In genomic region chr17:7081341-7082062, GRCh38 we compare ENCODE assay signal across 1 cellular context.
A peak's percentile ranks its signal among the peaks of the same experiment; 100 is the strongest.
TF ChIP-seq lines count a peak whose summit lies in the region.

No MANE protein-coding gene starts in this region.

TF ChIP-seq in GM12878, 131 proteins besides CTCF, POLR2A, EP300 and RAD21:
- TF ChIP-seq TCF12 (IDR thresholded peaks at IDR 0.05; ENCODE audit: low read depth, low read length) (0 out of 2 replicates have a peak, but pooled peaks have one; percentile 19), RCOR1 (conservative IDR thresholded peaks at IDR 0.05; ENCODE audit: low read depth, low read length) (no peak), ZSCAN29 (IDR thresholded peaks at IDR 0.05) (no peak), BCL3 (IDR thresholded peaks at IDR 0.05; ENCODE audit: borderline replicate concordance, insufficient read depth, low read depth, low read length, poor library complexity, severe bottlenecking) (no peak), RUNX3 (IDR thresholded peaks at IDR 0.05; ENCODE audit: low read length) (peak; percentile 51; the same call in 1 of the 2 replicates), SMAD5 (IDR thresholded peaks at IDR 0.05; ENCODE audit: low read depth) (no peak)
- TF ChIP-seq, protein P1, sequence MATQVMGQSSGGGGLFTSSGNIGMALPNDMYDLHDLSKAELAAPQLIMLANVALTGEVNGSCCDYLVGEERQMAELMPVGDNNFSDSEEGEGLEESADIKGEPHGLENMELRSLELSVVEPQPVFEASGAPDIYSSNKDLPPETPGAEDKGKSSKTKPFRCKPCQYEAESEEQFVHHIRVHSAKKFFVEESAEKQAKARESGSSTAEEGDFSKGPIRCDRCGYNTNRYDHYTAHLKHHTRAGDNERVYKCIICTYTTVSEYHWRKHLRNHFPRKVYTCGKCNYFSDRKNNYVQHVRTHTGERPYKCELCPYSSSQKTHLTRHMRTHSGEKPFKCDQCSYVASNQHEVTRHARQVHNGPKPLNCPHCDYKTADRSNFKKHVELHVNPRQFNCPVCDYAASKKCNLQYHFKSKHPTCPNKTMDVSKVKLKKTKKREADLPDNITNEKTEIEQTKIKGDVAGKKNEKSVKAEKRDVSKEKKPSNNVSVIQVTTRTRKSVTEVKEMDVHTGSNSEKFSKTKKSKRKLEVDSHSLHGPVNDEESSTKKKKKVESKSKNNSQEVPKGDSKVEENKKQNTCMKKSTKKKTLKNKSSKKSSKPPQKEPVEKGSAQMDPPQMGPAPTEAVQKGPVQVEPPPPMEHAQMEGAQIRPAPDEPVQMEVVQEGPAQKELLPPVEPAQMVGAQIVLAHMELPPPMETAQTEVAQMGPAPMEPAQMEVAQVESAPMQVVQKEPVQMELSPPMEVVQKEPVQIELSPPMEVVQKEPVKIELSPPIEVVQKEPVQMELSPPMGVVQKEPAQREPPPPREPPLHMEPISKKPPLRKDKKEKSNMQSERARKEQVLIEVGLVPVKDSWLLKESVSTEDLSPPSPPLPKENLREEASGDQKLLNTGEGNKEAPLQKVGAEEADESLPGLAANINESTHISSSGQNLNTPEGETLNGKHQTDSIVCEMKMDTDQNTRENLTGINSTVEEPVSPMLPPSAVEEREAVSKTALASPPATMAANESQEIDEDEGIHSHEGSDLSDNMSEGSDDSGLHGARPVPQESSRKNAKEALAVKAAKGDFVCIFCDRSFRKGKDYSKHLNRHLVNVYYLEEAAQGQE (IDR thresholded peaks at IDR 0.05; ENCODE audit: low read depth, low read length): peak; percentile 80
- TF ChIP-seq, protein P2, sequence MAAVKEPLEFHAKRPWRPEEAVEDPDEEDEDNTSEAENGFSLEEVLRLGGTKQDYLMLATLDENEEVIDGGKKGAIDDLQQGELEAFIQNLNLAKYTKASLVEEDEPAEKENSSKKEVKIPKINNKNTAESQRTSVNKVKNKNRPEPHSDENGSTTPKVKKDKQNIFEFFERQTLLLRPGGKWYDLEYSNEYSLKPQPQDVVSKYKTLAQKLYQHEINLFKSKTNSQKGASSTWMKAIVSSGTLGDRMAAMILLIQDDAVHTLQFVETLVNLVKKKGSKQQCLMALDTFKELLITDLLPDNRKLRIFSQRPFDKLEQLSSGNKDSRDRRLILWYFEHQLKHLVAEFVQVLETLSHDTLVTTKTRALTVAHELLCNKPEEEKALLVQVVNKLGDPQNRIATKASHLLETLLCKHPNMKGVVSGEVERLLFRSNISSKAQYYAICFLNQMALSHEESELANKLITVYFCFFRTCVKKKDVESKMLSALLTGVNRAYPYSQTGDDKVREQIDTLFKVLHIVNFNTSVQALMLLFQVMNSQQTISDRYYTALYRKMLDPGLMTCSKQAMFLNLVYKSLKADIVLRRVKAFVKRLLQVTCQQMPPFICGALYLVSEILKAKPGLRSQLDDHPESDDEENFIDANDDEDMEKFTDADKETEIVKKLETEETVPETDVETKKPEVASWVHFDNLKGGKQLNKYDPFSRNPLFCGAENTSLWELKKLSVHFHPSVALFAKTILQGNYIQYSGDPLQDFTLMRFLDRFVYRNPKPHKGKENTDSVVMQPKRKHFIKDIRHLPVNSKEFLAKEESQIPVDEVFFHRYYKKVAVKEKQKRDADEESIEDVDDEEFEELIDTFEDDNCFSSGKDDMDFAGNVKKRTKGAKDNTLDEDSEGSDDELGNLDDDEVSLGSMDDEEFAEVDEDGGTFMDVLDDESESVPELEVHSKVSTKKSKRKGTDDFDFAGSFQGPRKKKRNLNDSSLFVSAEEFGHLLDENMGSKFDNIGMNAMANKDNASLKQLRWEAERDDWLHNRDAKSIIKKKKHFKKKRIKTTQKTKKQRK (IDR thresholded peaks at IDR 0.05; ENCODE audit: low read depth, low read length): no peak
